14 cellular contexts compared by ENCODE assay signal in the genomic region with DNA sequence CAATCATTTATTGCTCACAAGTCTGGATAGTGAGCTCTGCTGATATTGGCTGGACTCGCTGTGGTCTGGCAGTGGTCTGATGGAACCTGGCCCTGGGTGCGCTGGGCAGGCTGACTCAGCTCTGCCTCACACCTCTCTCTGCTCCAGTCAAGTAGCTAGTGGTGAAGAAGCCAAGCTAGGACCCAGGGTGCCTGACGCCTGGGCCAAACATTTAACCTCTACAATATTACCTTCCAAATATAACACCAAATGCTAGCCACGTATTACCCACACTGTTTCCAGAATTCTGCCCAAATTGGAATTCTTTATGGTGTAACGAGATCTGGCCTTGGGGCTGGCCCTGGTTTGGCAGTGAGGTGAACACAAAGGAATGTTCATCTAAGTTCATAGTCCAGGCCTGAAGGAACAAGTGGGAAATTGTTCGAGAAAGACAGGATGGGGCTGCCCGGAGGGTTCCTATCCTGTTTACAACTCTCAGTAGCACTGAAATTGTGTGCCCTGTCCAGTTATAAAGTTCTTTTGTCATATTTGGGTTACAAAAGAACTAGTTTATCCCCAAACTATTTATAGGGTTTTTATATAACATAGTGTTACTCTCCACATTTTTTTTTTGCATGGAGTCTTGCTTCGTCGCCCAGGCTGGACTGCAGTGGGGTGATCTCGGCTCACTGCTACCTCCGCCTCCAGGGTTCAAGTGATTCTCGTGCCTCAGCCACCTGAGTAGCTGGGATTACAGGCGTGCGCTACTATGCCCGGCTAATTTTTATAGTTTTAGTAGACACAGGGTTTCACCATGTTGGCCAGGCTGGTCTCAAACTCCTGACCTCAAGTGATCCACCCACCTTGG. TPM values are rescaled to one million over a fixed set of nuclear protein-coding genes. Genes with fewer than 3 reads are reported as not detected.
DNase-seq lines count a peak whose midpoint lies in the region; ATAC-seq, FAIRE-seq and TF ChIP-seq lines count a peak whose summit lies in the region.
"Had no signal": no experiment of that assay in that cellular context is flagged by ENCODE, and none has a peak within 500 bp of the region (broad histone marks: within the 10 kb centered on the region; RNA-seq: fewer than 3 reads in every experiment).

No MANE protein-coding gene starts in this region.

- no peak for TF ChIP-seq POLR2A in K562 (conservative IDR thresholded peaks at IDR 0.05)

- H3K79me2 ChIP-seq in K562 (ENCODE audit: control insufficient read depth, insufficient read depth, low read length) (no peaks in the 10 kb centered on the region), keratinocyte (ENCODE audit: control insufficient read depth, insufficient read depth, low read length) (no peaks in the 10 kb centered on the region)

- dilution Hi-C loops in keratinocyte (cut with MboI; ENCODE audit: extremely low pct_ligation_motif_present, low sequenced_read_pairs): no loop called here

- DNase-seq in HPDE6-E6E7 (ENCODE audit: extremely low spot score) (peak; percentile 64), K562 (ENCODE audit: extremely low read depth in 1 of 4, low spot score in 3 of 4) (no peak), keratinocyte (ENCODE audit: low read depth, low spot score) (no peak), tibial artery (peak; percentile 56 to 81), NCI-H1436 (lab: John Stamatoyannopoulos, UW) (no peak), NCI-H1930 (lab: John Stamatoyannopoulos, UW) (no peak)
- DNase-seq in CD4-positive, alpha-beta T cell: no peak
- no peak for DNase-seq in activated CD8-positive, alpha-beta memory T cell treated with anti-CD3 and anti-CD28 coated beads, Interleukin-2, amount 50 U/mL, for 4 hours
- DNase-seq: esophagus squamous epithelium; NCI-H446 treated with DMSO at 0.1 percent for 48 hours; stimulated activated CD8-positive, alpha-beta memory T cell treated with anti-CD3 and anti-CD28 coated beads, Interleukin-4, amount 100 ng/mL, for 48 hours; T-helper 9 cell had no signal

- TF ChIP-seq CTCF in K562 (IDR thresholded peaks at IDR 0.05 in 2 of 3, conservative IDR thresholded peaks at IDR 0.05 in 1 of 3; ENCODE audit: insufficient read depth in 2 of 3, low read depth in 1 of 3, low read length in 3 of 3) (no peak), keratinocyte (optimal IDR thresholded peaks at IDR 0.05 in 1 of 3, IDR thresholded peaks at IDR 0.05 in 1 of 3, conservative IDR thresholded peaks at IDR 0.05 in 1 of 3; ENCODE audit: extremely low read depth in 1 of 3, insufficient read depth in 2 of 3, low read length in 3 of 3) (no peak), tibial artery (IDR thresholded peaks at IDR 0.05) (no peak)
- TF ChIP-seq CTCF in CD4-positive, alpha-beta T cell (IDR thresholded peaks at IDR 0.05): no peak

- H2AFZ ChIP-seq in K562 (ENCODE audit: low read depth, low read length) (no peak overlapping the region; the same call in 1 of the 2 replicates), keratinocyte (ENCODE audit: control insufficient read depth, low read length) (peak overlapping the region; percentile 62)

- CTCF ChIA-PET in K562 (lab: Yijun Ruan, JAX; ENCODE audit: low intra/inter-chr PET ratio): no interaction called here
- CTCF ChIA-PET in CD4-positive, alpha-beta T cell (lab: Charles Lee): no interaction called here

- H3K4me2 ChIP-seq in K562 (ENCODE audit: insufficient read depth, low read length) (no peak overlapping the region), keratinocyte (ENCODE audit: control insufficient read depth, extremely low read depth, insufficient read depth, low read depth, low read length) (peak overlapping the region; percentile 70)

- no peaks in the 10 kb centered on the region for H3K4me1 Mint-ChIP-seq in CD4-positive, alpha-beta T cell (ENCODE audit: low read depth)

- no peak overlapping the region for H3K27ac Mint-ChIP-seq in CD4-positive, alpha-beta T cell

- H3K9ac ChIP-seq in K562 (ENCODE audit: insufficient read depth in 1 of 2, low read depth in 2 of 2, low read length in 2 of 2) (no peak overlapping the region), keratinocyte (ENCODE audit: control insufficient read depth, extremely low read depth, insufficient read depth, low read length) (no peak overlapping the region)

- no TSS peak for BruUV-seq in K562 (replicated peaks; lab: Mats Ljungman, UMichigan)

- H3K27ac ChIP-seq in K562 (ENCODE audit: extremely low read depth, low read depth, low read length) (no peak overlapping the region), keratinocyte (ENCODE audit: control insufficient read depth, insufficient read depth, low read length) (peak overlapping the region; percentile 19), tibial artery (peak overlapping the region; percentile 46 to 69)
- H3K27ac ChIP-seq in CD4-positive, alpha-beta T cell (ENCODE audit: low read depth, low read length): no peak overlapping the region
- H3K27ac ChIP-seq: esophagus squamous epithelium, HL-60 had no signal

- H3K36me3 Mint-ChIP-seq in CD4-positive, alpha-beta T cell (ENCODE audit: low read depth): no peaks in the 10 kb centered on the region

- H3K4me1 ChIP-seq in K562 (replicated peaks in 1 of 2; ENCODE audit: control insufficient read depth in 2 of 2, insufficient read depth in 2 of 2, low read length in 2 of 2) (no peaks in the 10 kb centered on the region), keratinocyte (ENCODE audit: control insufficient read depth, extremely low read depth, insufficient read depth, low read length) (peaks cover 15% of the 10 kb centered on the region), tibial artery (peaks cover 0 to 23% (median 8%) of the 10 kb centered on the region in 4 donors)

- intact Hi-C loops in K562 (cut with micrococcal nuclease): no loop called here
- intact Hi-C loops in tibial artery (cut with DNase I; ENCODE audit: low total_unique reads): no loop called here
- intact Hi-C loops in CD4-positive, alpha-beta T cell (cut with DNase I, micrococcal nuclease): no loop called here

- ATAC-seq in K562: peak; percentile 61
- ATAC-seq in CD4-positive, alpha-beta T cell (ENCODE audit: poor library complexity): no peak

- FAIRE-seq in K562 (lab: Jason Lieb, UNC): no peak
- FAIRE-seq in keratinocyte (lab: Jason Lieb, UNC): peak; percentile 71

- 22% methylated on average over 15 of the region's 15 CpGs for WGBS in K562 (ENCODE audit: insufficient coverage, low coverage, missing lambda C conversion rate)

- H3K9me3 ChIP-seq in K562 (replicated peaks; ENCODE audit: control insufficient read depth, insufficient read depth, low read depth, low read length): no peaks in the 10 kb centered on the region
- no peaks in the 10 kb centered on the region for H3K9me3 ChIP-seq in keratinocyte (ENCODE audit: control insufficient read depth, low read depth, low read length)
- H3K9me3 ChIP-seq in tibial artery: no peaks in the 10 kb centered on the region
- no peaks in the 10 kb centered on the region for H3K9me3 ChIP-seq in CD4-positive, alpha-beta T cell (ENCODE audit: control insufficient read depth, low read length)
- H3K9me3 ChIP-seq: esophagus squamous epithelium had no signal

- H3K4me3 Mint-ChIP-seq in CD4-positive, alpha-beta T cell: no peak overlapping the region

- H3K9me3 Mint-ChIP-seq in CD4-positive, alpha-beta T cell: no peaks in the 10 kb centered on the region

- H3K9me1 ChIP-seq in K562 (ENCODE audit: control insufficient read depth, insufficient read depth, low read length) (no peaks in the 10 kb centered on the region), keratinocyte (ENCODE audit: control insufficient read depth, extremely low read depth, insufficient read depth, low read length) (no peaks in the 10 kb centered on the region)

- H3K36me3 ChIP-seq in K562 (ENCODE audit: control insufficient read depth, insufficient read depth, low read length) (no peaks in the 10 kb centered on the region), keratinocyte (ENCODE audit: control insufficient read depth in 2 of 2, extremely low read depth in 1 of 2, insufficient read depth in 2 of 2, low read length in 2 of 2) (no peaks in the 10 kb centered on the region), tibial artery (no peaks in the 10 kb centered on the region)
- H3K36me3 ChIP-seq: esophagus squamous epithelium had no signal

- in situ Hi-C loops in K562 (cut with MboI): no loop called here

- no peaks in the 10 kb centered on the region for H4K20me1 ChIP-seq in K562 (replicated peaks; ENCODE audit: control insufficient read depth, insufficient read depth, low read length)
- no peaks in the 10 kb centered on the region for H4K20me1 ChIP-seq in keratinocyte (ENCODE audit: control insufficient read depth, extremely low read depth, insufficient read depth, low read length)

- no peak for TF ChIP-seq EP300 in K562 (IDR thresholded peaks at IDR 0.05; ENCODE audit: low read length)

- POLR2A ChIA-PET in K562 (lab: Yijun Ruan, JAX): interaction anchor here (0.6 kb wide), 2 partner anchors 9 to 11 kb away, joined by 3 to 4 read pairs; no protein-coding TSS in a partner anchor
- POLR2A ChIA-PET in CD4-positive, alpha-beta T cell (lab: Charles Lee): no interaction called here

- peaks cover 20% of the 10 kb centered on the region for H3K27me3 Mint-ChIP-seq in CD4-positive, alpha-beta T cell

- H3K27me3 ChIP-seq in K562 (ENCODE audit: control insufficient read depth in 2 of 2, insufficient read depth in 2 of 2, low read length in 2 of 2) (no peaks in the 10 kb centered on the region; a peak in 1 of 5 replicates), keratinocyte (ENCODE audit: control insufficient read depth, extremely low read depth, insufficient read depth, low read length) (no peaks in the 10 kb centered on the region), tibial artery (no peaks in the 10 kb centered on the region)
- peaks cover 27% of the 10 kb centered on the region for H3K27me3 ChIP-seq in CD4-positive, alpha-beta T cell (ENCODE audit: control insufficient read depth, insufficient read depth, low read length)
- H3K27me3 ChIP-seq: esophagus squamous epithelium had no signal

- H3K4me3 ChIP-seq in K562 (no peak overlapping the region), keratinocyte (ENCODE audit: control insufficient read depth in 2 of 3, extremely low read depth in 1 of 3, insufficient read depth in 2 of 3, low read depth in 1 of 3, low read length in 3 of 3) (peak overlapping the region in 1 of 3 experiments; percentile 47), tibial artery (no peak overlapping the region)
- H3K4me3 ChIP-seq: esophagus squamous epithelium had no signal

- no peak for TF ChIP-seq RAD21 in K562 (CRISPR knock-in tag; conservative IDR thresholded peaks at IDR 0.05 in 1 of 2, IDR thresholded peaks at IDR 0.05 in 1 of 2)

RNA-seq across cellular contexts. Expression of a gene that starts 16.3 kb away (rescaled TPM):
- 0.39 TPM in 1 of 2 replicates, not detected in the other for total RNA-seq in K562 (2011; cell fraction: chromatin; rRNA removed; ENCODE audit: low replicate concordance)
- total RNA-seq in K562 (2011; cell fraction: nucleolus; rRNA removed): not detected in 2 replicates
- 0.88 and 2.0 TPM in 2 replicates for total RNA-seq in K562 (2011; cell fraction: nucleoplasm; rRNA removed)
- total RNA-seq in K562 (2014; rRNA removed) (0.27 TPM in 1 of 2 replicates, not detected in the other), K562 (2014; rRNA removed; fragmentation: Illumina TruSeq; extraction: Trizol) (not detected in 2 replicates), K562 (2015; rRNA removed; fragmentation: Illumina TruSeq; extraction: Trizol) (not detected in 2 replicates), K562 (2021) (not detected in 2 replicates)
- polyA plus RNA-seq in K562 (2011; rRNA removed) (not detected in 2 replicates), K562 (2014; fragmentation: Illumina TruSeq; extraction: Trizol) (not detected in 2 replicates), K562 (2014; fragmentation: Nextera tagmentation; extraction: Ambion mirVana) (not detected), K562 (2014; rRNA removed) (not detected in 2 replicates), keratinocyte (0.09 TPM in 1 of 3 replicates, not detected in the others)
- not detected in 2 replicates for polyA plus RNA-seq in K562 (2011; cell fraction: cytosol; rRNA removed)
- not detected in 2 replicates for polyA plus RNA-seq in K562 (2011; cell fraction: nucleus; rRNA removed)
- not detected in 2 replicates for polyA plus RNA-seq in K562 (2012)
- 0.70 TPM in 1 of 2 replicates, not detected in the other for polyA minus RNA-seq in K562 (2011; rRNA and poly(A)+ RNA removed)
- not detected in 2 replicates for polyA minus RNA-seq in K562 (2011; cell fraction: cytosol; rRNA and poly(A)+ RNA removed)
- 0.44 TPM in 1 of 2 replicates, not detected in the other for polyA minus RNA-seq in K562 (2011; cell fraction: nucleus; rRNA and poly(A)+ RNA removed)
- polyA plus RNA-seq in keratinocyte (2011; ENCODE audit: low read depth): not detected
- polyA plus RNA-seq in keratinocyte (2011; cell fraction: cytosol; rRNA removed): not detected in 2 replicates
- polyA plus RNA-seq in keratinocyte (2011; cell fraction: nucleus; rRNA removed): 0.11 and 0.55 TPM in 2 replicates
- polyA plus RNA-seq in keratinocyte (2012; ENCODE audit: low replicate concordance): not detected in 2 replicates
- polyA minus RNA-seq in keratinocyte: 0.32 to 1.4 TPM in 2 of 3 replicates, not detected in the other
- not detected for polyA minus RNA-seq in keratinocyte (2011; cell fraction: cytosol; rRNA and poly(A)+ RNA removed)
- polyA minus RNA-seq in keratinocyte (2011; cell fraction: nucleus; rRNA and poly(A)+ RNA removed): 1.5 and 1.9 TPM in 2 replicates
- total RNA-seq in CD4-positive, alpha-beta T cell: not detected
- polyA plus RNA-seq: neural cell had no signal

RNA-seq across cellular contexts. Expression of a gene that starts 32.7 kb away (rescaled TPM):
- not detected in 2 replicates for total RNA-seq in K562 (2011; cell fraction: chromatin; rRNA removed; ENCODE audit: low replicate concordance)
- total RNA-seq in K562 (2011; cell fraction: nucleolus; rRNA removed): not detected in 2 replicates
- not detected in 2 replicates for total RNA-seq in K562 (2011; cell fraction: nucleoplasm; rRNA removed)
- total RNA-seq in K562 (2014; rRNA removed) (not detected in 2 replicates), K562 (2014; rRNA removed; fragmentation: Illumina TruSeq; extraction: Trizol) (not detected in 2 replicates), K562 (2015; rRNA removed; fragmentation: Illumina TruSeq; extraction: Trizol) (not detected in 2 replicates), K562 (2021) (not detected in 2 replicates)
- polyA plus RNA-seq in K562 (2011; rRNA removed) (0.05 TPM in 1 of 2 replicates, not detected in the other), K562 (2014; fragmentation: Illumina TruSeq; extraction: Trizol) (not detected in 2 replicates), K562 (2014; fragmentation: Nextera tagmentation; extraction: Ambion mirVana) (not detected), K562 (2014; rRNA removed) (not detected in 2 replicates), keratinocyte (not detected in 3 replicates)
- 0.12 TPM in 1 of 2 replicates, not detected in the other for polyA plus RNA-seq in K562 (2011; cell fraction: cytosol; rRNA removed)
- 0.13 TPM in 1 of 2 replicates, not detected in the other for polyA plus RNA-seq in K562 (2011; cell fraction: nucleus; rRNA removed)
- 0.11 TPM in 1 of 2 replicates, not detected in the other for polyA plus RNA-seq in K562 (2012)
- polyA minus RNA-seq in K562 (2011; rRNA and poly(A)+ RNA removed): not detected in 2 replicates
- polyA minus RNA-seq in K562 (2011; cell fraction: cytosol; rRNA and poly(A)+ RNA removed): not detected in 2 replicates
- not detected in 2 replicates for polyA minus RNA-seq in K562 (2011; cell fraction: nucleus; rRNA and poly(A)+ RNA removed)
- polyA plus RNA-seq in keratinocyte (2011; ENCODE audit: low read depth): not detected
- not detected in 2 replicates for polyA plus RNA-seq in keratinocyte (2011; cell fraction: cytosol; rRNA removed)
- polyA plus RNA-seq in keratinocyte (2011; cell fraction: nucleus; rRNA removed): not detected in 2 replicates
- not detected in 2 replicates for polyA plus RNA-seq in keratinocyte (2012; ENCODE audit: low replicate concordance)
- polyA minus RNA-seq in keratinocyte: not detected in 3 replicates
- polyA minus RNA-seq in keratinocyte (2011; cell fraction: cytosol; rRNA and poly(A)+ RNA removed): not detected
- polyA minus RNA-seq in keratinocyte (2011; cell fraction: nucleus; rRNA and poly(A)+ RNA removed): not detected in 2 replicates
- not detected for total RNA-seq in CD4-positive, alpha-beta T cell
- total RNA-seq: esophagus squamous epithelium had no signal

RNA-seq across cellular contexts. Expression of a gene that starts 58.8 kb away (rescaled TPM):
- 21.7 and 47.1 TPM in 2 replicates for total RNA-seq in K562 (2011; cell fraction: chromatin; rRNA removed; ENCODE audit: low replicate concordance)
- 15.0 and 17.9 TPM in 2 replicates for total RNA-seq in K562 (2011; cell fraction: nucleolus; rRNA removed)
- 22.7 and 31.2 TPM in 2 replicates for total RNA-seq in K562 (2011; cell fraction: nucleoplasm; rRNA removed)
- 22.5 TPM in 2 replicates for total RNA-seq in K562 (2014; rRNA removed)
- 22.4 and 23.2 TPM in 2 replicates for total RNA-seq in K562 (2014; rRNA removed; fragmentation: Illumina TruSeq; extraction: Trizol)
- total RNA-seq in K562 (2015; rRNA removed; fragmentation: Illumina TruSeq; extraction: Trizol): 22.2 and 28.3 TPM in 2 replicates
- 23.1 and 23.7 TPM in 2 replicates for total RNA-seq in K562 (2021)
- 13.6 and 16.0 TPM in 2 replicates for polyA plus RNA-seq in K562 (2011; rRNA removed)
- 9.9 and 10.9 TPM in 2 replicates for polyA plus RNA-seq in K562 (2011; cell fraction: cytosol; rRNA removed)
- polyA plus RNA-seq in K562 (2011; cell fraction: nucleus; rRNA removed): 11.6 and 12.1 TPM in 2 replicates
- 19.1 and 33.8 TPM in 2 replicates for polyA plus RNA-seq in K562 (2012)
- polyA plus RNA-seq in K562 (2014; fragmentation: Illumina TruSeq; extraction: Trizol): 23.0 and 25.8 TPM in 2 replicates
- 1 to 10 TPM; 6.2 to 6.5 TPM for polyA plus RNA-seq in K562 (2014; fragmentation: Nextera tagmentation; extraction: Ambion mirVana)
- 18.8 and 21.6 TPM in 2 replicates for polyA plus RNA-seq in K562 (2014; rRNA removed)
- 24.4 TPM in 2 replicates for polyA minus RNA-seq in K562 (2011; rRNA and poly(A)+ RNA removed)
- 10.3 and 11.6 TPM in 2 replicates for polyA minus RNA-seq in K562 (2011; cell fraction: cytosol; rRNA and poly(A)+ RNA removed)
- 11.8 and 16.4 TPM in 2 replicates for polyA minus RNA-seq in K562 (2011; cell fraction: nucleus; rRNA and poly(A)+ RNA removed)
- 17.9 to 25.5 TPM (median 19.7 TPM) in 3 replicates for polyA plus RNA-seq in keratinocyte
- polyA plus RNA-seq in keratinocyte (2011; ENCODE audit: low read depth): 162 TPM
- 16.7 and 25.0 TPM in 2 replicates for polyA plus RNA-seq in keratinocyte (2011; cell fraction: cytosol; rRNA removed)
- 28.1 and 33.5 TPM in 2 replicates for polyA plus RNA-seq in keratinocyte (2011; cell fraction: nucleus; rRNA removed)
- 17.5 and 32.6 TPM in 2 replicates for polyA plus RNA-seq in keratinocyte (2012; ENCODE audit: low replicate concordance)
- polyA minus RNA-seq in keratinocyte: 11.9 to 22.3 TPM (median 17.8 TPM) in 3 replicates
- polyA minus RNA-seq in keratinocyte (2011; cell fraction: cytosol; rRNA and poly(A)+ RNA removed): 18.4 TPM
- polyA minus RNA-seq in keratinocyte (2011; cell fraction: nucleus; rRNA and poly(A)+ RNA removed): 14.4 and 21.3 TPM in 2 replicates
- total RNA-seq in CD4-positive, alpha-beta T cell: 10 to 100 TPM; 22.8 to 23.1 TPM
- polyA plus RNA-seq: neural cell had no signal

Comparison
In these comparisons a context has a peak if more than half of its experiments do, and no peak if none do; other contexts are left out.
1. DNase-seq: peak in HPDE6-E6E7 (single experiment) and tibial artery (2 of 2); none in K562 (0 of 4), keratinocyte (single experiment), NCI-H1436 (single experiment), CD4-positive, alpha-beta T cell (0 of 10), activated CD8-positive, alpha-beta memory T cell treated with anti-CD3 and anti-CD28 coated beads, Interleukin-2, amount 50 U/mL, for 4 hours (single experiment) and NCI-H1930 (0 of 2).
2. H3K27ac ChIP-seq: peak in keratinocyte (single experiment) and tibial artery (2 of 2); none in K562 (single experiment) and CD4-positive, alpha-beta T cell (single experiment).